Comparison of ENCODE assay signal across 18 cellular contexts in genomic region chr22:27242917-27243589, GRCh38.
"Had no signal": no experiment of that assay in that cellular context is flagged by ENCODE, and none has a peak within 500 bp of the region (broad histone marks: within the 10 kb centered on the region; RNA-seq: fewer than 3 reads in every experiment).

No MANE protein-coding gene starts in this region.

- H3K9me3 Mint-ChIP-seq: central memory CD8-positive, alpha-beta T cell; dendritic cell treated with granulocyte-macrophage colony-stimulating factor and Interleukin-4, amounts not matched to agents 40 ng/mL and 50 ng/mL, for 4 days; WTC11 had no signal

- H3K4me3 Mint-ChIP-seq: activated naive CD8-positive, alpha-beta T cell treated with anti-CD3 and anti-CD28 coated beads, Interleukin-2, amount 50 U/mL, for 24 hours; central memory CD8-positive, alpha-beta T cell; dendritic cell treated with granulocyte-macrophage colony-stimulating factor and Interleukin-4, amounts not matched to agents 40 ng/mL and 50 ng/mL, for 4 days; T-helper 17 cell; WTC11 had no signal

- DNase-seq: activated CD4-positive, alpha-beta T cell treated with anti-CD3 and anti-CD28 coated beads for 48 hours; activated naive CD4-positive, alpha-beta T cell treated with Interleukin-2 at 50 U/mL for 16 hours; activated naive CD8-positive, alpha-beta T cell treated with anti-CD3 and anti-CD28 coated beads, Interleukin-2, amount 50 U/mL, for 24 hours; esophagus squamous epithelium; foreskin keratinocyte; heart right ventricle; left ventricle myocardium superior; mesendoderm; sigmoid colon; stimulated activated CD4-positive, alpha-beta T cell treated with anti-CD3 and anti-CD28 coated beads, Interleukin-2, amount 100 ng/mL, for 48 hours; stimulated activated naive CD8-positive, alpha-beta T cell treated with anti-CD3 and anti-CD28 coated beads, Interleukin-15, Interleukin-2, amounts not matched to agents 100 U/mL and 50 U/mL, for 24 hours; T-helper 17 cell; upper lobe of right lung had no signal

- H3K36me3 Mint-ChIP-seq: WTC11 had no signal

- H3K27ac ChIP-seq: esophagus squamous epithelium, foreskin keratinocyte, prostate gland, upper lobe of right lung had no signal

- H3K4me1 Mint-ChIP-seq: central memory CD8-positive, alpha-beta T cell had no signal

- H3K4me1 ChIP-seq: foreskin keratinocyte, prostate gland had no signal

- ATAC-seq: activated naive CD8-positive, alpha-beta T cell treated with anti-CD3 and anti-CD28 coated beads, Interleukin-2, amount 50 U/mL, for 24 hours; foreskin keratinocyte; heart right ventricle; left ventricle myocardium superior; stimulated activated naive CD8-positive, alpha-beta T cell treated with anti-CD3 and anti-CD28 coated beads, Interleukin-15, Interleukin-2, amounts not matched to agents 100 U/mL and 50 U/mL, for 24 hours; T-helper 17 cell; upper lobe of right lung; WTC11 had no signal

- H3K36me3 ChIP-seq: ascending aorta, esophagus squamous epithelium, heart right ventricle, prostate gland, sigmoid colon, upper lobe of right lung had no signal

- H3K27ac Mint-ChIP-seq: activated naive CD8-positive, alpha-beta T cell treated with anti-CD3 and anti-CD28 coated beads, Interleukin-2, amount 50 U/mL, for 24 hours; dendritic cell treated with granulocyte-macrophage colony-stimulating factor and Interleukin-4, amounts not matched to agents 40 ng/mL and 50 ng/mL, for 4 days; T-helper 17 cell; WTC11 had no signal

- H3K9me3 ChIP-seq: ascending aorta, esophagus squamous epithelium, prostate gland, sigmoid colon, upper lobe of right lung had no signal

- H3K4me3 ChIP-seq: ascending aorta, esophagus squamous epithelium, heart right ventricle, prostate gland, sigmoid colon, upper lobe of right lung had no signal

- H3K27me3 ChIP-seq: ascending aorta, esophagus squamous epithelium, sigmoid colon, upper lobe of right lung had no signal
